1 cellular context compared by ENCODE assay signal in the genomic region with DNA sequence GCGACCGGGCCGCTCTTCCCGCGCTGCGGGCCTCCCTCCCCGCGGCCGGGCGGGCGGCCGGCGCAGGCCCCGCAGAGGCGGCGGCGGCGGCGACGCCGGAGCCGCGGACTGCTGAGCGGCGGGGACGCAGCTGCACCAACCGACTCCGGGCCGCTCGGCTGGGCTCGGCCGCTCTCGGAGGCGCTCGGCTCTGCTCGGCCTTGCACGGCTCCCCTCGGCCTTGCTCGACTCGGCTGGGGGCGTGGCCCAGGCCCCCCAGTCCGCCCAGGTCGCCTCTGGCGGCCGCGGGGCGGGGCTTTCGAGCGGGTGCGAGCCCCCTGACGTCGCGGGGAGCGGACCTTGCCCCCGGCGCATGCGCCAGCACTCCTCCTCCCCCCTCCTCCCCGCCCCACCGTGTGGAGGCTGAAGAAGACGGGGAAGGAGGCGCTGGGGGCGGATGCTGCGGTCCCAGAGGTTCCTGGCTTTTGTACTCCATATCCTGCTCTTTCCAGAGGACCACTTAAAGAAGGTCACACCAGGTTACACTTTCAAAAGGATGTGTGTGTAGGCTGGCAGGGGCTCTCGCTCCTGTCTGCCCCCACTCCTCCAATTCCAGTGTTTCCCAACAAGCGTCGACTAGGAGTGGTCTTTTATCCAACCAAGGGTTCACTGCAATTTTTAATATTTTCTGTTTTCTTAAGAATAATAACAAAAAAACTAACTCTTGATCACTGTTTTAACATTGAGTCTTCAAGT.
TF ChIP-seq lines count a peak whose summit lies in the region.

A gene with protein sequence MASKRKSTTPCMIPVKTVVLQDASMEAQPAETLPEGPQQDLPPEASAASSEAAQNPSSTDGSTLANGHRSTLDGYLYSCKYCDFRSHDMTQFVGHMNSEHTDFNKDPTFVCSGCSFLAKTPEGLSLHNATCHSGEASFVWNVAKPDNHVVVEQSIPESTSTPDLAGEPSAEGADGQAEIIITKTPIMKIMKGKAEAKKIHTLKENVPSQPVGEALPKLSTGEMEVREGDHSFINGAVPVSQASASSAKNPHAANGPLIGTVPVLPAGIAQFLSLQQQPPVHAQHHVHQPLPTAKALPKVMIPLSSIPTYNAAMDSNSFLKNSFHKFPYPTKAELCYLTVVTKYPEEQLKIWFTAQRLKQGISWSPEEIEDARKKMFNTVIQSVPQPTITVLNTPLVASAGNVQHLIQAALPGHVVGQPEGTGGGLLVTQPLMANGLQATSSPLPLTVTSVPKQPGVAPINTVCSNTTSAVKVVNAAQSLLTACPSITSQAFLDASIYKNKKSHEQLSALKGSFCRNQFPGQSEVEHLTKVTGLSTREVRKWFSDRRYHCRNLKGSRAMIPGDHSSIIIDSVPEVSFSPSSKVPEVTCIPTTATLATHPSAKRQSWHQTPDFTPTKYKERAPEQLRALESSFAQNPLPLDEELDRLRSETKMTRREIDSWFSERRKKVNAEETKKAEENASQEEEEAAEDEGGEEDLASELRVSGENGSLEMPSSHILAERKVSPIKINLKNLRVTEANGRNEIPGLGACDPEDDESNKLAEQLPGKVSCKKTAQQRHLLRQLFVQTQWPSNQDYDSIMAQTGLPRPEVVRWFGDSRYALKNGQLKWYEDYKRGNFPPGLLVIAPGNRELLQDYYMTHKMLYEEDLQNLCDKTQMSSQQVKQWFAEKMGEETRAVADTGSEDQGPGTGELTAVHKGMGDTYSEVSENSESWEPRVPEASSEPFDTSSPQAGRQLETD (minus strand): TSS at position 196 of the 735 bp plus-strand sequence. CDS start 112,815 bp downstream, outside the sequence.

TF ChIP-seq in WTC11, 78 proteins besides CTCF, POLR2A, EP300 and RAD21 (continued from another document):
- TF ChIP-seq, protein P1, sequence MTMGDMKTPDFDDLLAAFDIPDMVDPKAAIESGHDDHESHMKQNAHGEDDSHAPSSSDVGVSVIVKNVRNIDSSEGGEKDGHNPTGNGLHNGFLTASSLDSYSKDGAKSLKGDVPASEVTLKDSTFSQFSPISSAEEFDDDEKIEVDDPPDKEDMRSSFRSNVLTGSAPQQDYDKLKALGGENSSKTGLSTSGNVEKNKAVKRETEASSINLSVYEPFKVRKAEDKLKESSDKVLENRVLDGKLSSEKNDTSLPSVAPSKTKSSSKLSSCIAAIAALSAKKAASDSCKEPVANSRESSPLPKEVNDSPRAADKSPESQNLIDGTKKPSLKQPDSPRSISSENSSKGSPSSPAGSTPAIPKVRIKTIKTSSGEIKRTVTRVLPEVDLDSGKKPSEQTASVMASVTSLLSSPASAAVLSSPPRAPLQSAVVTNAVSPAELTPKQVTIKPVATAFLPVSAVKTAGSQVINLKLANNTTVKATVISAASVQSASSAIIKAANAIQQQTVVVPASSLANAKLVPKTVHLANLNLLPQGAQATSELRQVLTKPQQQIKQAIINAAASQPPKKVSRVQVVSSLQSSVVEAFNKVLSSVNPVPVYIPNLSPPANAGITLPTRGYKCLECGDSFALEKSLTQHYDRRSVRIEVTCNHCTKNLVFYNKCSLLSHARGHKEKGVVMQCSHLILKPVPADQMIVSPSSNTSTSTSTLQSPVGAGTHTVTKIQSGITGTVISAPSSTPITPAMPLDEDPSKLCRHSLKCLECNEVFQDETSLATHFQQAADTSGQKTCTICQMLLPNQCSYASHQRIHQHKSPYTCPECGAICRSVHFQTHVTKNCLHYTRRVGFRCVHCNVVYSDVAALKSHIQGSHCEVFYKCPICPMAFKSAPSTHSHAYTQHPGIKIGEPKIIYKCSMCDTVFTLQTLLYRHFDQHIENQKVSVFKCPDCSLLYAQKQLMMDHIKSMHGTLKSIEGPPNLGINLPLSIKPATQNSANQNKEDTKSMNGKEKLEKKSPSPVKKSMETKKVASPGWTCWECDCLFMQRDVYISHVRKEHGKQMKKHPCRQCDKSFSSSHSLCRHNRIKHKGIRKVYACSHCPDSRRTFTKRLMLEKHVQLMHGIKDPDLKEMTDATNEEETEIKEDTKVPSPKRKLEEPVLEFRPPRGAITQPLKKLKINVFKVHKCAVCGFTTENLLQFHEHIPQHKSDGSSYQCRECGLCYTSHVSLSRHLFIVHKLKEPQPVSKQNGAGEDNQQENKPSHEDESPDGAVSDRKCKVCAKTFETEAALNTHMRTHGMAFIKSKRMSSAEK (CRISPR knock-in tag; IDR thresholded peaks at IDR 0.05; ENCODE audit: borderline replicate concordance) = no peak
- TF ChIP-seq, protein P2, sequence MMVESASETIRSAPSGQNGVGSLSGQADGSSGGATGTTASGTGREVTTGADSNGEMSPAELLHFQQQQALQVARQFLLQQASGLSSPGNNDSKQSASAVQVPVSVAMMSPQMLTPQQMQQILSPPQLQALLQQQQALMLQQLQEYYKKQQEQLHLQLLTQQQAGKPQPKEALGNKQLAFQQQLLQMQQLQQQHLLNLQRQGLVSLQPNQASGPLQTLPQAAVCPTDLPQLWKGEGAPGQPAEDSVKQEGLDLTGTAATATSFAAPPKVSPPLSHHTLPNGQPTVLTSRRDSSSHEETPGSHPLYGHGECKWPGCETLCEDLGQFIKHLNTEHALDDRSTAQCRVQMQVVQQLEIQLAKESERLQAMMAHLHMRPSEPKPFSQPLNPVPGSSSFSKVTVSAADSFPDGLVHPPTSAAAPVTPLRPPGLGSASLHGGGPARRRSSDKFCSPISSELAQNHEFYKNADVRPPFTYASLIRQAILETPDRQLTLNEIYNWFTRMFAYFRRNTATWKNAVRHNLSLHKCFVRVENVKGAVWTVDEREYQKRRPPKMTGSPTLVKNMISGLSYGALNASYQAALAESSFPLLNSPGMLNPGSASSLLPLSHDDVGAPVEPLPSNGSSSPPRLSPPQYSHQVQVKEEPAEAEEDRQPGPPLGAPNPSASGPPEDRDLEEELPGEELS (CRISPR knock-in tag; IDR thresholded peaks at IDR 0.05) = no peak
- 0 out of 2 replicates have a peak, but pooled peaks have one; percentile 24 for TF ChIP-seq ZNF232 (CRISPR knock-in tag; IDR thresholded peaks at IDR 0.05)
- TF ChIP-seq RELA (CRISPR knock-in tag; IDR thresholded peaks at IDR 0.05; ENCODE audit: borderline replicate concordance) = no peak
